In genomic region chr10:127150136-127150535, GRCh38 we compare ENCODE assay signal across 12 cellular contexts. TPM values are rescaled to one million over a fixed set of nuclear protein-coding genes. Genes with fewer than 3 reads are reported as not detected.
A peak's percentile ranks its signal among the peaks of the same experiment; 100 is the strongest.
DNase-seq lines count a peak whose midpoint lies in the region; ATAC-seq, FAIRE-seq and TF ChIP-seq lines count a peak whose summit lies in the region.
"Had no signal": no experiment of that assay in that cellular context is flagged by ENCODE, and none has a peak within 500 bp of the region (broad histone marks: within the 10 kb centered on the region; RNA-seq: fewer than 3 reads in every experiment).

No MANE protein-coding gene starts in this region.

- peak; percentile 94 for FAIRE-seq in RCC 7860 (lab: Jason Lieb, UNC)

- no peak overlapping the region for H3K23ac ChIP-seq in trophoblast cell (ENCODE audit: low read length)

- no peaks in the 10 kb centered on the region for H3K79me2 ChIP-seq in trophoblast cell (ENCODE audit: control insufficient read depth, insufficient read depth, low read length, poor library complexity)

- no peak overlapping the region for H3K14ac ChIP-seq in trophoblast cell (ENCODE audit: low read length)

- H3K4ac ChIP-seq in trophoblast cell (ENCODE audit: low read depth, low read length): no peak overlapping the region

- H2BK12ac ChIP-seq in trophoblast cell (ENCODE audit: low read length): no peak overlapping the region

- H3K27me3 ChIP-seq in H7 (ENCODE audit: control insufficient read depth, insufficient read depth, low read length) (no peaks in the 10 kb centered on the region), trophoblast cell (ENCODE audit: insufficient read depth, low read length) (no peaks in the 10 kb centered on the region), heart right ventricle (no peaks in the 10 kb centered on the region)
- H3K27me3 ChIP-seq: adrenal gland had no signal

- no peak overlapping the region for H4K12ac ChIP-seq in trophoblast cell (ENCODE audit: low read depth, low read length)

- no peak overlapping the region for H3K4me3 Mint-ChIP-seq in stimulated activated effector memory CD8-positive, alpha-beta T cell treated with anti-CD3 and anti-CD28 coated beads, Interleukin-12 subunit alpha, Interleukin-12 subunit beta, amount 100 ng/mL, for 72 hours

- H3K9me3 Mint-ChIP-seq in stimulated activated effector memory CD8-positive, alpha-beta T cell treated with anti-CD3 and anti-CD28 coated beads, Interleukin-12 subunit alpha, Interleukin-12 subunit beta, amount 100 ng/mL, for 72 hours: no peaks in the 10 kb centered on the region

- H3K4me1 ChIP-seq in trophoblast cell (ENCODE audit: control insufficient read depth in 1 of 2, insufficient read depth in 2 of 2, low read length in 2 of 2) (peaks cover under 1 to 7% of the 10 kb centered on the region in 2 experiments), heart right ventricle (peaks cover 0 to 18% (median 7%) of the 10 kb centered on the region in 9 donors)
- H3K4me1 ChIP-seq: adrenal gland had no signal

- intact Hi-C loops in heart right ventricle (cut with DNase I): no loop called here

- H4K91ac ChIP-seq in trophoblast cell (ENCODE audit: low read depth, low read length): no peak overlapping the region

- H3K4me2 ChIP-seq in trophoblast cell (ENCODE audit: low read length): no peak overlapping the region

- H3K9ac ChIP-seq in trophoblast cell (ENCODE audit: low read length): no peak overlapping the region

- H3K9me3 ChIP-seq in trophoblast cell (ENCODE audit: insufficient read depth, low read depth, low read length) (no peaks in the 10 kb centered on the region), heart right ventricle (no peaks in the 10 kb centered on the region)
- H3K9me3 ChIP-seq: adrenal gland had no signal

- H3K27ac Mint-ChIP-seq in stimulated activated effector memory CD8-positive, alpha-beta T cell treated with anti-CD3 and anti-CD28 coated beads, Interleukin-12 subunit alpha, Interleukin-12 subunit beta, amount 100 ng/mL, for 72 hours: no peak overlapping the region

- H3K36me3 ChIP-seq in H7 (replicated peaks; ENCODE audit: control insufficient read depth, insufficient read depth, low read length) (no peaks in the 10 kb centered on the region), trophoblast cell (ENCODE audit: control insufficient read depth in 1 of 2, insufficient read depth in 2 of 2, low read length in 2 of 2) (peaks cover 2% of the 10 kb centered on the region in 2 experiments), heart right ventricle (peaks cover 0 to 11% (median 0%) of the 10 kb centered on the region in 9 donors)
- H3K36me3 ChIP-seq: adrenal gland had no signal

- no peak overlapping the region for H2BK5ac ChIP-seq in trophoblast cell (ENCODE audit: low read depth, low read length, poor library complexity)

- no peak for TF ChIP-seq CTCF in epithelial cell of esophagus (IDR thresholded peaks at IDR 0.05; ENCODE audit: insufficient read depth, low read depth, low read length, missing control alignments)
- no peak for TF ChIP-seq CTCF in heart right ventricle (IDR thresholded peaks at IDR 0.05)

- no peak overlapping the region for H2BK120ac ChIP-seq in trophoblast cell (ENCODE audit: insufficient read depth, low read length, poor library complexity)

- no peaks in the 10 kb centered on the region for H3K4me1 Mint-ChIP-seq in stimulated activated effector memory CD8-positive, alpha-beta T cell treated with anti-CD3 and anti-CD28 coated beads, Interleukin-12 subunit alpha, Interleukin-12 subunit beta, amount 100 ng/mL, for 72 hours

- H3K36me3 Mint-ChIP-seq in stimulated activated effector memory CD8-positive, alpha-beta T cell treated with anti-CD3 and anti-CD28 coated beads, Interleukin-12 subunit alpha, Interleukin-12 subunit beta, amount 100 ng/mL, for 72 hours: no peaks in the 10 kb centered on the region

- H3K18ac ChIP-seq in trophoblast cell (ENCODE audit: low read length): no peak overlapping the region

- H3K4me3 ChIP-seq in H7 (ENCODE audit: insufficient read depth, low read depth, low read length): no peak overlapping the region
- no peak overlapping the region for H3K4me3 ChIP-seq in epithelial cell of esophagus (ENCODE audit: low read length)
- H3K4me3 ChIP-seq in trophoblast cell (ENCODE audit: low read depth, low read length): no peak overlapping the region
- no peak overlapping the region for H3K4me3 ChIP-seq in heart right ventricle
- H3K4me3 ChIP-seq: adrenal gland had no signal

- no peak overlapping the region for H2AK5ac ChIP-seq in trophoblast cell (ENCODE audit: low read length)

- no peak overlapping the region for H2AFZ ChIP-seq in trophoblast cell (ENCODE audit: insufficient read depth, low read length, poor library complexity)

- DNase-seq in H7 (peak; percentile 39), RCC 7860 (ENCODE audit: low spot score) (peak; percentile 95), epithelial cell of esophagus (ENCODE audit: low read depth) (peak; percentile 29), trophoblast cell (no peak), heart right ventricle (no peak)
- DNase-seq in stimulated activated effector memory CD8-positive, alpha-beta T cell treated with anti-CD3 and anti-CD28 coated beads, Interleukin-12 subunit alpha, Interleukin-12 subunit beta, amount 100 ng/mL, for 72 hours (ENCODE audit: low spot score in 2 of 2): no peak
- DNase-seq: activated CD8-positive, alpha-beta memory T cell treated with anti-CD3 and anti-CD28 coated beads, Interleukin-2, amount 50 U/mL, for 4 hours; adrenal gland; retina; RPMI8226; substantia nigra had no signal

- WGBS in trophoblast cell (ENCODE audit: extremely low coverage, insufficient coverage, insufficient read length): no CpG with 5 or more reads among the region's 5 CpGs
- 91 to 99% methylated on average over 5 of the region's 5 CpGs for WGBS in heart right ventricle, 2 donors

- H3K27ac ChIP-seq in trophoblast cell (ENCODE audit: low read depth, low read length): no peak overlapping the region
- no peak overlapping the region for H3K27ac ChIP-seq in heart right ventricle
- H3K27ac ChIP-seq: adrenal gland had no signal

- ATAC-seq in stimulated activated effector memory CD8-positive, alpha-beta T cell treated with anti-CD3 and anti-CD28 coated beads, Interleukin-12 subunit alpha, Interleukin-12 subunit beta, amount 100 ng/mL, for 72 hours: peak; percentile 23
- ATAC-seq in GM18909 (IDR thresholded peaks at IDR 0.05; ENCODE audit: poor library complexity, unreplicated experiment): no peak
- ATAC-seq in heart right ventricle: no peak

- no peak overlapping the region for H4K8ac ChIP-seq in trophoblast cell (ENCODE audit: low read depth, low read length)

- no peaks in the 10 kb centered on the region for H3K79me1 ChIP-seq in trophoblast cell (ENCODE audit: low read length)

RNA-seq across cellular contexts. Expression of gene INSYN2A, which starts 46.3 kb away (rescaled TPM):
- total RNA-seq in H7 (2014; rRNA removed; shearing (Covaris generic)): 0.07 TPM in 1 of 2 replicates, not detected in the other
- 0.03 and 0.04 TPM in 2 replicates for polyA plus RNA-seq in trophoblast cell (2013)
- total RNA-seq in heart right ventricle: under 1 TPM in 5 of 10 donors, not detected in 5; 0.09 to 0.19 (median 0.15) TPM
- under 1 TPM in 1 of 2 donors, not detected in 1; 0.01 TPM for polyA plus RNA-seq in heart right ventricle
- total RNA-seq: adrenal gland had no signal

Comparison
In these comparisons a context has a peak if more than half of its experiments do, and no peak if none do; other contexts are left out.
1. DNase-seq: peak in H7 (single experiment), RCC 7860 (single experiment) and epithelial cell of esophagus (single experiment); none in stimulated activated effector memory CD8-positive, alpha-beta T cell treated with anti-CD3 and anti-CD28 coated beads, Interleukin-12 subunit alpha, Interleukin-12 subunit beta, amount 100 ng/mL, for 72 hours (0 of 2), trophoblast cell (0 of 2) and heart right ventricle (0 of 2).